8 cellular contexts compared by ENCODE assay signal in genomic region chr13:114063545-114064515, GRCh38.
DNase-seq lines count a peak whose midpoint lies in the region; ATAC-seq and TF ChIP-seq lines count a peak whose summit lies in the region.

No MANE protein-coding gene starts in this region.

- ATAC-seq in HG03095 (IDR thresholded peaks at IDR 0.05; ENCODE audit: unreplicated experiment) (no peak), HG02588 (IDR thresholded peaks at IDR 0.05; ENCODE audit: unreplicated experiment) (no peak)

- no peaks in the 10 kb centered on the region for H3K36me3 ChIP-seq in adrenal gland (replicated peaks in 1 of 2)
- no peaks in the 10 kb centered on the region for H3K36me3 ChIP-seq in iPS-18a (ENCODE audit: control insufficient read depth, low read depth, low read length)
- peaks cover 0 to 24% (median 3%) of the 10 kb centered on the region in 6 donors for H3K36me3 ChIP-seq in spleen

- H3K27me3 ChIP-seq in HL-60 (ENCODE audit: insufficient read depth, poor library complexity, severe bottlenecking) (no peaks in the 10 kb centered on the region), adrenal gland (no peaks in the 10 kb centered on the region), iPS-18a (ENCODE audit: control insufficient read depth, insufficient read depth, low read length) (peaks cover 4% of the 10 kb centered on the region), spleen (replicated peaks in 1 of 7) (no peaks in the 10 kb centered on the region)

- peak; percentile 51 for DNase-seq in AG09319 (ENCODE audit: extremely low read depth, low read depth)
- peak; percentile 62 to 70 for DNase-seq in HL-60 (ENCODE audit: low read depth in 1 of 2, low spot score in 1 of 2)
- peak in 6 of 7 donors; percentile 61 to 85 (median 71) for DNase-seq in adrenal gland
- DNase-seq in spleen: peak; percentile 93
- no peak for DNase-seq in central memory CD4-positive, alpha-beta T cell

- peak overlapping the region; percentile 95 for H3K27ac ChIP-seq in HL-60 (replicated peaks)
- peak overlapping the region; percentile 74 to 98 (median 95) for H3K27ac ChIP-seq in adrenal gland
- H3K27ac ChIP-seq in iPS-18a (ENCODE audit: low read length): no peak overlapping the region
- H3K27ac ChIP-seq in spleen: peak overlapping the region; percentile 43 to 96 (median 92)

- peaks cover 30 to 58% of the 10 kb centered on the region in 2 donors for H3K4me1 ChIP-seq in adrenal gland (replicated peaks in 1 of 2)
- peaks cover 14% of the 10 kb centered on the region for H3K4me1 ChIP-seq in iPS-18a (ENCODE audit: control insufficient read depth, low read depth, low read length)
- H3K4me1 ChIP-seq in spleen: peaks cover 58 to 97% (median 77%) of the 10 kb centered on the region in 6 donors

- H3K9me3 ChIP-seq in adrenal gland (replicated peaks in 1 of 3) (no peaks in the 10 kb centered on the region), iPS-18a (ENCODE audit: control insufficient read depth, low read depth, low read length) (no peaks in the 10 kb centered on the region), spleen (no peaks in the 10 kb centered on the region)

- 40 to 54% (median 42%) methylated on average over 20 to 25 of the region's 25 CpGs for WGBS in adrenal gland, 4 donors
- WGBS in spleen, 5 donors: 39 to 68% (median 50%) methylated on average over 18 to 25 of the region's 25 CpGs

- H3K4me3 ChIP-seq in HL-60 (replicated peaks; ENCODE audit: insufficient read depth, low read length) (peak overlapping the region; percentile 33), adrenal gland (peak overlapping the region in 2 of 4 donors; percentile 12 to 38), iPS-18a (ENCODE audit: low read length) (peak overlapping the region; percentile 4), spleen (peak overlapping the region in 6 of 8 donors; percentile 29 to 67 (median 34))

- TF ChIP-seq CTCF in AG09319 (IDR thresholded peaks at IDR 0.05; ENCODE audit: low read depth, low read length): no peak
- no peak for TF ChIP-seq CTCF in HL-60 (IDR thresholded peaks at IDR 0.05; ENCODE audit: insufficient read depth, low read length)
- TF ChIP-seq CTCF in adrenal gland (IDR thresholded peaks at IDR 0.05): no peak
- peak in 1 of 11 experiments; percentile 9 for TF ChIP-seq CTCF in spleen (IDR thresholded peaks at IDR 0.05 in 8 of 11, conservative IDR thresholded peaks at IDR 0.05 in 3 of 11)

- peak in 1 of 2 donors; percentile 23 for TF ChIP-seq POLR2A in adrenal gland (IDR thresholded peaks at IDR 0.05)
- no peak for TF ChIP-seq POLR2A in spleen (IDR thresholded peaks at IDR 0.05)

- H3K9ac ChIP-seq in iPS-18a (ENCODE audit: low read length): peak overlapping the region; percentile 67

- intact Hi-C loops in adrenal gland (cut with DNase I): no loop called here
- intact Hi-C loops in spleen (cut with DNase I; ENCODE audit: low total_unique reads): no loop called here
